10 cellular contexts compared by ENCODE assay signal in genomic region chr17:51341457-51341856, GRCh38.
"Had no signal": no experiment of that assay in that cellular context is flagged by ENCODE, and none has a peak within 500 bp of the region (broad histone marks: within the 10 kb centered on the region; RNA-seq: fewer than 3 reads in every experiment).

No MANE protein-coding gene starts in this region.

- FAIRE-seq: H1, H54 had no signal

- H3K27ac Mint-ChIP-seq: GM23338, H9, HFFc6 had no signal

- H3K4me2 ChIP-seq: GM23338 had no signal

- H3K9me3 ChIP-seq: HAP-1 had no signal

- H3K36me3 ChIP-seq: HAP-1 had no signal

- H3K27ac ChIP-seq: GM23248 had no signal

- H3K9ac ChIP-seq: GM23248 had no signal

- DNase-seq: GM23248, GOT3, H7, H9, HCEC 1CT, HFFc6 had no signal

- H3K4me1 ChIP-seq: HAP-1 had no signal

- H3K4me1 Mint-ChIP-seq: GM23338 had no signal

- H3K9me3 Mint-ChIP-seq: GM23338, H9, HFFc6 had no signal

- H3K4me3 ChIP-seq: GM23248, GM23338, HAP-1 had no signal

- H2AFZ ChIP-seq: GM23248, GM23338 had no signal

- H3K4me3 Mint-ChIP-seq: GM23338, H9, HFFc6 had no signal

- ATAC-seq: GM23338 had no signal
